Comparison of ENCODE assay signal across 25 cellular contexts in genomic region chr3:124157000-124157712, GRCh38.
DNase-seq lines count a peak whose midpoint lies in the region; ATAC-seq, FAIRE-seq and TF ChIP-seq lines count a peak whose summit lies in the region.
"Had no signal": no experiment of that assay in that cellular context is flagged by ENCODE, and none has a peak within 500 bp of the region (broad histone marks: within the 10 kb centered on the region; RNA-seq: fewer than 3 reads in every experiment).

No MANE protein-coding gene starts in this region.

- H3K4me3 ChIP-seq in fibroblast of lung (replicated peaks in 1 of 4; ENCODE audit: control extremely low read depth in 1 of 4, insufficient read depth in 1 of 4, low read depth in 3 of 4, low read length in 4 of 4) = no peak overlapping the region
- H3K4me3 ChIP-seq: SK-N-MC, testis had no signal

- H4K20me1 ChIP-seq in fibroblast of lung (ENCODE audit: control insufficient read depth, extremely low read depth, insufficient read depth, low read length) = no peaks in the 10 kb centered on the region

- TF ChIP-seq CTCF in fibroblast of lung (conservative IDR thresholded peaks at IDR 0.05 in 1 of 2, IDR thresholded peaks at IDR 0.05 in 1 of 2; ENCODE audit: low read depth in 1 of 2, low read length in 2 of 2) = no peak

- no peak overlapping the region for H2AFZ ChIP-seq in fibroblast of lung (ENCODE audit: low read length)

- TF ChIP-seq POLR2A in GM18505 (IDR thresholded peaks at IDR 0.05; ENCODE audit: borderline replicate concordance, extremely low read depth, insufficient read depth, insufficient read length) = no peak
- TF ChIP-seq POLR2A in GM12891 (IDR thresholded peaks at IDR 0.05; ENCODE audit: low read depth, low read length) = no peak

- no peaks in the 10 kb centered on the region for H3K27me3 ChIP-seq in fibroblast of lung (ENCODE audit: control insufficient read depth, insufficient read depth, low read length)
- H3K27me3 ChIP-seq: testis had no signal

- no peaks in the 10 kb centered on the region for H3K79me2 ChIP-seq in fibroblast of lung (ENCODE audit: control insufficient read depth, insufficient read depth, low read length)

- no peaks in the 10 kb centered on the region for H3K9me3 ChIP-seq in fibroblast of lung (ENCODE audit: control insufficient read depth, insufficient read depth, low read depth, low read length)
- H3K9me3 ChIP-seq: testis had no signal

- no peak overlapping the region for H3K9ac ChIP-seq in fibroblast of lung (ENCODE audit: insufficient read depth, low read length)

- H3K36me3 ChIP-seq in fibroblast of lung (ENCODE audit: control insufficient read depth, insufficient read depth, low read length) = no peaks in the 10 kb centered on the region

- FAIRE-seq in GM12891 (lab: Jason Lieb, UNC) = no peak
- FAIRE-seq: G401.6 had no signal

- DNase-seq in COLO829 (ENCODE audit: low spot score) (peak; percentile 74), RPMI7951 (ENCODE audit: low read depth) (peak; percentile 9), fibroblast of lung (ENCODE audit: low read depth in 2 of 2) (peak; percentile 11 to 25), putamen (ENCODE audit: low spot score) (peak; percentile 58), iPS-NIHi11 (ENCODE audit: low spot score) (no peak), GM12891 (ENCODE audit: insufficient read length, low spot score) (no peak)
- no peak for DNase-seq in activated naive CD4-positive, alpha-beta T cell treated with anti-CD3 and anti-CD28 coated beads, Interleukin-2, amount 50 U/mL, for 16 hours
- DNase-seq: activated CD4-positive, alpha-beta T cell treated with anti-CD3 and anti-CD28 coated beads for 36 hours; activated effector memory CD4-positive, alpha-beta T cell treated with anti-CD3 and anti-CD28 coated beads, Interleukin-2, amount 50 U/mL, for 16 hours; central memory CD4-positive, alpha-beta T cell; HCEC 1CT; KBM-7; left colon; mesenchymal stem cell; NCI-H2029; NCI-H226; NCI-H69; posterior cingulate gyrus; stimulated activated naive CD4-positive, alpha-beta T cell; T-helper 2 cell; testis had no signal

- no peak overlapping the region for H3K4me2 ChIP-seq in fibroblast of lung (ENCODE audit: extremely low read depth, insufficient read depth, low read length)

- H3K27ac ChIP-seq in fibroblast of lung (ENCODE audit: insufficient read depth, low read length) = no peak overlapping the region
- H3K27ac ChIP-seq: SK-N-MC, testis had no signal

- no peaks in the 10 kb centered on the region for H3K4me1 ChIP-seq in fibroblast of lung (ENCODE audit: control insufficient read depth, extremely low read depth, insufficient read depth, low read length)

- no peak for ATAC-seq in GM18505 (IDR thresholded peaks at IDR 0.05; ENCODE audit: unreplicated experiment)
- ATAC-seq: activated CD4-positive, alpha-beta T cell treated with anti-CD3 and anti-CD28 coated beads for 36 hours; left colon; sciatic nerve had no signal

TF ChIP-seq in GM12891, 5 proteins besides CTCF, POLR2A, EP300 and RAD21:
- TF ChIP-seq PAX5 (IDR thresholded peaks at IDR 0.05; ENCODE audit: insufficient read depth, low read length, severe bottlenecking) (no peak), SPI1 (IDR thresholded peaks at IDR 0.05; ENCODE audit: low read depth, low read length) (no peak), POLR2AphosphoS5 (IDR thresholded peaks at IDR 0.05; ENCODE audit: low read depth, low read length) (no peak), TAF1 (IDR thresholded peaks at IDR 0.05; ENCODE audit: low read depth, low read length) (no peak), POU2F2 (IDR thresholded peaks at IDR 0.05; ENCODE audit: low read depth, low read length) (no peak)

Comparison
In these comparisons a context has a peak if more than half of its experiments do, and no peak if none do; other contexts are left out.
1. DNase-seq: peak in COLO829 (single experiment), RPMI7951 (single experiment), fibroblast of lung (2 of 2) and putamen (single experiment); none in iPS-NIHi11 (single experiment), activated naive CD4-positive, alpha-beta T cell treated with anti-CD3 and anti-CD28 coated beads, Interleukin-2, amount 50 U/mL, for 16 hours (single experiment) and GM12891 (single experiment).